In genomic region chr1:36396359-36396758, GRCh38 we compare ENCODE assay signal across 10 cellular contexts. TPM values are rescaled to one million over a fixed set of nuclear protein-coding genes. Genes with fewer than 3 reads are reported as not detected.
DNase-seq lines count a peak whose midpoint lies in the region; ATAC-seq and TF ChIP-seq lines count a peak whose summit lies in the region.
"Had no signal": no experiment of that assay in that cellular context is flagged by ENCODE, and none has a peak within 500 bp of the region (broad histone marks: within the 10 kb centered on the region; RNA-seq: fewer than 3 reads in every experiment).

No MANE protein-coding gene starts in this region.

- H3K27ac Mint-ChIP-seq in activated naive CD8-positive, alpha-beta T cell treated with anti-CD3 and anti-CD28 coated beads, Interleukin-2, amount 10 ng/mL, durations not matched to agents 7 days and 5 days: peak overlapping the region; percentile 25
- H3K27ac Mint-ChIP-seq in natural killer cell: peak overlapping the region; percentile 99 to 100

- H3F3A ChIP-seq in GM23248 (ENCODE audit: insufficient read depth): peaks cover 7% of the 10 kb centered on the region; the same call in 1 of the 2 replicates

- peak overlapping the region; percentile 97 for H3K4me3 Mint-ChIP-seq in activated naive CD8-positive, alpha-beta T cell treated with anti-CD3 and anti-CD28 coated beads, Interleukin-2, amount 10 ng/mL, durations not matched to agents 7 days and 5 days
- H3K4me3 Mint-ChIP-seq in natural killer cell: peak overlapping the region; percentile 100

- H3K36me3 ChIP-seq in ACC112 (ENCODE audit: insufficient read depth, low read length) (peaks cover 10% of the 10 kb centered on the region; the same call in 1 of the 2 replicates), GM23248 (ENCODE audit: low read depth) (peaks cover 3% of the 10 kb centered on the region; the same call in 1 of the 2 replicates), BE2C (peaks cover 4% of the 10 kb centered on the region; the same call in 1 of the 2 replicates)

- H3K27me3 ChIP-seq in ACC112 (ENCODE audit: insufficient read depth, low read length) (no peaks in the 10 kb centered on the region), GM23248 (replicated peaks; ENCODE audit: insufficient read depth) (no peaks in the 10 kb centered on the region), BE2C (no peaks in the 10 kb centered on the region)
- H3K27me3 ChIP-seq: colonic mucosa had no signal

- in situ Hi-C loops in GM23248 (cut with MboI): no loop called here

- ATAC-seq in activated naive CD8-positive, alpha-beta T cell treated with anti-CD3 and anti-CD28 coated beads, Interleukin-2, amount 10 ng/mL, durations not matched to agents 7 days and 5 days (ENCODE audit: low read depth): no peak
- ATAC-seq in natural killer cell (no peak), HG03571 (IDR thresholded peaks at IDR 0.05; ENCODE audit: unreplicated experiment) (no peak), sciatic nerve (no peak)

- H3K4me1 ChIP-seq in ACC112 (ENCODE audit: control insufficient read depth, insufficient read depth, low read length, unreplicated experiment) (peaks cover 11% of the 10 kb centered on the region), GM23248 (ENCODE audit: insufficient read depth) (peaks cover 10% of the 10 kb centered on the region; the same call in 1 of the 2 replicates), BE2C (no peaks in the 10 kb centered on the region)
- H3K4me1 ChIP-seq: colonic mucosa had no signal

- H4K20me1 ChIP-seq in GM23248 (ENCODE audit: insufficient read depth): no peaks in the 10 kb centered on the region

- H3K36me3 Mint-ChIP-seq in activated naive CD8-positive, alpha-beta T cell treated with anti-CD3 and anti-CD28 coated beads, Interleukin-2, amount 10 ng/mL, durations not matched to agents 7 days and 5 days: peaks cover 10% of the 10 kb centered on the region
- H3K36me3 Mint-ChIP-seq in natural killer cell: no peaks in the 10 kb centered on the region

- peak overlapping the region; percentile 91; the same call in 1 of the 2 replicates for H3K9ac ChIP-seq in GM23248

- 86 to 90% methylated on average over 6 of the region's 6 CpGs for WGBS in GM23248 (ENCODE audit: low coverage in 1 of 2, low lambda C conversion rate in 2 of 2, missing lambda C conversion rate in 2 of 2), 2 experiments

- H2AFZ ChIP-seq in ACC112 (ENCODE audit: low read length, unreplicated experiment) (no peak overlapping the region), GM23248 (no peak overlapping the region)

- no peaks in the 10 kb centered on the region for H3K9me3 ChIP-seq in GM23248 (ENCODE audit: low read depth)
- no peaks in the 10 kb centered on the region for H3K9me3 ChIP-seq in BE2C
- H3K9me3 ChIP-seq: colonic mucosa had no signal

- no peaks in the 10 kb centered on the region for H3K9me2 ChIP-seq in GM23248 (ENCODE audit: insufficient read depth)

- POLR2A ChIA-PET in activated naive CD8-positive, alpha-beta T cell treated with anti-CD3 and anti-CD28 coated beads, Interleukin-2, amount 10 ng/mL, durations not matched to agents 7 days and 5 days (lab: Charles Lee): interaction anchor here (1.7 to 7.2 kb wide), 3 partner anchors 12 to 46 kb away, joined by 7 to 105 read pairs (median 14); partner anchors contain the start of gene STK40

- H3K4me1 Mint-ChIP-seq in activated naive CD8-positive, alpha-beta T cell treated with anti-CD3 and anti-CD28 coated beads, Interleukin-2, amount 10 ng/mL, durations not matched to agents 7 days and 5 days: peaks cover 20% of the 10 kb centered on the region
- H3K4me1 Mint-ChIP-seq in natural killer cell: peaks cover 35 to 37% of the 10 kb centered on the region in 2 donors

- H3K27ac ChIP-seq in ACC112 (ENCODE audit: low read depth, low read length) (no peak overlapping the region), GM23248 (peak overlapping the region; percentile 80; the same call in 1 of the 2 replicates)

- H3K4me3 ChIP-seq in ACC112 (ENCODE audit: low read depth, low read length) (peak overlapping the region; percentile 92), GM23248 (peak overlapping the region; percentile 86), BE2C (ENCODE audit: low read depth, low read length) (no peak overlapping the region)

- H3K27me3 Mint-ChIP-seq in activated naive CD8-positive, alpha-beta T cell treated with anti-CD3 and anti-CD28 coated beads, Interleukin-2, amount 10 ng/mL, durations not matched to agents 7 days and 5 days: no peaks in the 10 kb centered on the region
- no peaks in the 10 kb centered on the region for H3K27me3 Mint-ChIP-seq in natural killer cell (ENCODE audit: low read depth in 2 of 2)

- DNase-seq in GM23248: no peak
- DNase-seq in activated naive CD8-positive, alpha-beta T cell treated with anti-CD3 and anti-CD28 coated beads, Interleukin-2, amount 10 ng/mL, durations not matched to agents 7 days and 5 days: no peak
- DNase-seq in natural killer cell: no peak
- no peak for DNase-seq in GOT3 (lab: John Stamatoyannopoulos, UW)
- DNase-seq in BE2C: no peak
- DNase-seq in sciatic nerve (ENCODE audit: low spot score): no peak
- DNase-seq: colonic mucosa, OCI-M1 had no signal

- H3K79me2 ChIP-seq in ACC112 (ENCODE audit: control insufficient read depth, insufficient read depth, low read length, unreplicated experiment) (peaks cover 17% of the 10 kb centered on the region), GM23248 (ENCODE audit: insufficient read depth) (peaks cover 58% of the 10 kb centered on the region)

- H3K9me3 Mint-ChIP-seq in activated naive CD8-positive, alpha-beta T cell treated with anti-CD3 and anti-CD28 coated beads, Interleukin-2, amount 10 ng/mL, durations not matched to agents 7 days and 5 days: peaks cover 1% of the 10 kb centered on the region
- H3K9me3 Mint-ChIP-seq in natural killer cell: no peaks in the 10 kb centered on the region

- no peak for TF ChIP-seq CTCF in natural killer cell (IDR thresholded peaks at IDR 0.05)
- no peak for TF ChIP-seq CTCF in BE2C (IDR thresholded peaks at IDR 0.05; ENCODE audit: low read depth, low read length)

- H3K4me2 ChIP-seq in GM23248 (ENCODE audit: unreplicated experiment): peak overlapping the region; percentile 86

- intact Hi-C loops in natural killer cell (cut with micrococcal nuclease) (no loop called here), sciatic nerve (cut with DNase I) (no loop called here)

RNA-seq across cellular contexts. Expression of gene LSM10, which starts 1.3 kb away (rescaled TPM):
- total RNA-seq in GM23248 (2014; rRNA removed; shearing (Covaris generic)): 4.6 and 10.4 TPM in 2 replicates
- 72.5 and 80.2 TPM in 2 replicates for polyA plus RNA-seq in GM23248 (2016; fragmentation: Nextera tagmentation; extraction: Ambion mirVana)
- total RNA-seq in activated naive CD8-positive, alpha-beta T cell treated with anti-CD3 and anti-CD28 coated beads, Interleukin-2, amount 10 ng/mL, durations not matched to agents 7 days and 5 days: 10 to 100 TPM; 44.1 to 45.1 TPM
- total RNA-seq in natural killer cell: 10 to 100 TPM; 25.2 to 30.4 (median 26.6) TPM
- 119 TPM for polyA plus RNA-seq in BE2C (2012; ENCODE audit: insufficient read depth, insufficient read length, low read depth)
- 27.7 TPM for total RNA-seq in sciatic nerve

RNA-seq across cellular contexts. Expression of gene STK40, which starts 10.6 kb away (rescaled TPM):
- 11.1 and 16.4 TPM in 2 replicates for total RNA-seq in GM23248 (2014; rRNA removed; shearing (Covaris generic))
- polyA plus RNA-seq in GM23248 (2016; fragmentation: Nextera tagmentation; extraction: Ambion mirVana): 15.3 and 16.2 TPM in 2 replicates
- total RNA-seq in activated naive CD8-positive, alpha-beta T cell treated with anti-CD3 and anti-CD28 coated beads, Interleukin-2, amount 10 ng/mL, durations not matched to agents 7 days and 5 days: 10 to 100 TPM; 59.5 to 64.7 TPM
- total RNA-seq in natural killer cell: 10 to 100 TPM; 55.9 to 65.3 (median 59.8) TPM
- 49.4 TPM for polyA plus RNA-seq in BE2C (2012; ENCODE audit: insufficient read depth, insufficient read length, low read depth)
- 47.2 TPM for total RNA-seq in sciatic nerve

RNA-seq across cellular contexts. Expression of gene OSCP1, which starts 53.9 kb away (rescaled TPM):
- total RNA-seq in GM23248 (2014; rRNA removed; shearing (Covaris generic)): 6.6 and 6.9 TPM in 2 replicates
- 9.9 and 10.2 TPM in 2 replicates for polyA plus RNA-seq in GM23248 (2016; fragmentation: Nextera tagmentation; extraction: Ambion mirVana)
- total RNA-seq in activated naive CD8-positive, alpha-beta T cell treated with anti-CD3 and anti-CD28 coated beads, Interleukin-2, amount 10 ng/mL, durations not matched to agents 7 days and 5 days: 1 to 10 TPM; 1.1 to 1.8 TPM
- total RNA-seq in natural killer cell: 1 to 10 TPM in 1 of 3 donors, not detected in 2; 2.3 TPM
- polyA plus RNA-seq in BE2C (2012; ENCODE audit: insufficient read depth, insufficient read length, low read depth): 1.4 TPM
- total RNA-seq in sciatic nerve: 9.8 TPM
